10 cellular contexts compared by ENCODE assay signal in genomic region chr15:37019479-37020433, GRCh38.
DNase-seq lines count a peak whose midpoint lies in the region; ATAC-seq and TF ChIP-seq lines count a peak whose summit lies in the region.
"Had no signal": no experiment of that assay in that cellular context is flagged by ENCODE, and none has a peak within 500 bp of the region (broad histone marks: within the 10 kb centered on the region; RNA-seq: fewer than 3 reads in every experiment).

No MANE protein-coding gene starts in this region.

- H3F3A ChIP-seq in MM.1S (ENCODE audit: insufficient read depth, low read length): no peaks in the 10 kb centered on the region

- DNase-seq in NCI-H526 treated with DMSO at 0.1 percent for 48 hours (lab: John Stamatoyannopoulos, UW) (peak; percentile 73), esophagus squamous epithelium (lab: John Stamatoyannopoulos, UW) (no peak), neural crest cell (ENCODE audit: low read depth, low spot score) (no peak), MM.1S (no peak), SKM-1 (lab: John Stamatoyannopoulos, UW; ENCODE audit: unreplicated experiment) (no peak), retina (no peak)
- DNase-seq: activated naive CD4-positive, alpha-beta T cell treated with anti-CD3 and anti-CD28 coated beads, Interleukin-2, amount 10 ng/mL, durations not matched to agents 7 days and 5 days; T-helper 17 cell had no signal

- H3K36me3 ChIP-seq in esophagus squamous epithelium (no peaks in the 10 kb centered on the region), MM.1S (replicated peaks; ENCODE audit: insufficient read depth, low read length) (no peaks in the 10 kb centered on the region)

- TF ChIP-seq POLR2A in esophagus squamous epithelium (IDR thresholded peaks at IDR 0.05): no peak

- H3K4me2 ChIP-seq in MM.1S (ENCODE audit: low read depth, low read length): no peak overlapping the region

- no peaks in the 10 kb centered on the region for H3K9me3 ChIP-seq in esophagus squamous epithelium
- no peaks in the 10 kb centered on the region for H3K9me3 ChIP-seq in MM.1S (replicated peaks; ENCODE audit: insufficient read depth, low read length)

- ATAC-seq in GM18520 (IDR thresholded peaks at IDR 0.05; ENCODE audit: unreplicated experiment): peak; percentile 42
- no peak for ATAC-seq in GM19023 (IDR thresholded peaks at IDR 0.05; ENCODE audit: unreplicated experiment)
- ATAC-seq: T-helper 17 cell had no signal

- H3K9me3 Mint-ChIP-seq in neural crest cell: no peaks in the 10 kb centered on the region
- H3K9me3 Mint-ChIP-seq: activated naive CD4-positive, alpha-beta T cell treated with anti-CD3 and anti-CD28 coated beads, Interleukin-2, amount 10 ng/mL, durations not matched to agents 7 days and 5 days had no signal

- H3K27me3 Mint-ChIP-seq in neural crest cell (ENCODE audit: low read depth): no peaks in the 10 kb centered on the region
- H3K27me3 Mint-ChIP-seq: activated naive CD4-positive, alpha-beta T cell treated with anti-CD3 and anti-CD28 coated beads, Interleukin-2, amount 10 ng/mL, durations not matched to agents 7 days and 5 days; T-helper 17 cell had no signal

- H3K4me3 Mint-ChIP-seq in neural crest cell: peak overlapping the region; percentile 24
- H3K4me3 Mint-ChIP-seq: activated naive CD4-positive, alpha-beta T cell treated with anti-CD3 and anti-CD28 coated beads, Interleukin-2, amount 10 ng/mL, durations not matched to agents 7 days and 5 days; T-helper 17 cell had no signal

- no peaks in the 10 kb centered on the region for H3K9me2 ChIP-seq in MM.1S (replicated peaks; ENCODE audit: insufficient read depth, low read length)

- H3K9ac ChIP-seq in MM.1S (ENCODE audit: low read length): no peak overlapping the region

- H3K27ac ChIP-seq in esophagus squamous epithelium (peak overlapping the region in 3 of 4 donors; percentile 42 to 63 (median 58)), MM.1S (ENCODE audit: low read length) (no peak overlapping the region)

- H3K4me1 ChIP-seq in esophagus squamous epithelium (peaks cover 0 to 32% (median 7%) of the 10 kb centered on the region in 3 donors), MM.1S (ENCODE audit: low read length) (no peaks in the 10 kb centered on the region)

- no peak for TF ChIP-seq CTCF in esophagus squamous epithelium (IDR thresholded peaks at IDR 0.05)
- TF ChIP-seq CTCF in neural crest cell (conservative IDR thresholded peaks at IDR 0.05): no peak
- no peak for TF ChIP-seq CTCF in MM.1S (IDR thresholded peaks at IDR 0.05; ENCODE audit: low read length)

- peaks cover 65% of the 10 kb centered on the region for H3K4me1 Mint-ChIP-seq in neural crest cell
- H3K4me1 Mint-ChIP-seq: activated naive CD4-positive, alpha-beta T cell treated with anti-CD3 and anti-CD28 coated beads, Interleukin-2, amount 10 ng/mL, durations not matched to agents 7 days and 5 days; T-helper 17 cell had no signal

- H3K27ac Mint-ChIP-seq in neural crest cell (ENCODE audit: unreplicated experiment): peak overlapping the region; percentile 8
- H3K27ac Mint-ChIP-seq: activated naive CD4-positive, alpha-beta T cell treated with anti-CD3 and anti-CD28 coated beads, Interleukin-2, amount 10 ng/mL, durations not matched to agents 7 days and 5 days; T-helper 17 cell had no signal

- no peaks in the 10 kb centered on the region for H3K79me2 ChIP-seq in MM.1S (ENCODE audit: low read length)

- no peak overlapping the region for H2AFZ ChIP-seq in MM.1S (ENCODE audit: low read length)

- intact Hi-C loops in esophagus squamous epithelium (cut with DNase I): no loop called here

- WGBS in esophagus squamous epithelium, 2 donors: 52 to 61% methylated on average over 14 to 17 of the region's 18 CpGs

- no peaks in the 10 kb centered on the region for H4K20me1 ChIP-seq in MM.1S (ENCODE audit: insufficient read depth, low read length)

- H3K36me3 Mint-ChIP-seq in neural crest cell (ENCODE audit: low read depth): peaks cover 4% of the 10 kb centered on the region
- H3K36me3 Mint-ChIP-seq: activated naive CD4-positive, alpha-beta T cell treated with anti-CD3 and anti-CD28 coated beads, Interleukin-2, amount 10 ng/mL, durations not matched to agents 7 days and 5 days had no signal

- H3K27me3 ChIP-seq in esophagus squamous epithelium (no peaks in the 10 kb centered on the region), MM.1S (replicated peaks; ENCODE audit: insufficient read depth, low read length) (no peaks in the 10 kb centered on the region)

- peak overlapping the region in 1 of 4 donors; percentile 21 for H3K4me3 ChIP-seq in esophagus squamous epithelium
- H3K4me3 ChIP-seq in MM.1S (ENCODE audit: low read length): no peak overlapping the region
